Comparison of ENCODE assay signal across 9 cellular contexts in genomic region chr3:47250309-47251060, GRCh38. TPM values are rescaled to one million over a fixed set of nuclear protein-coding genes. Genes with fewer than 3 reads are reported as not detected.
DNase-seq lines count a peak whose midpoint lies in the region; ATAC-seq and TF ChIP-seq lines count a peak whose summit lies in the region.
"Had no signal": no experiment of that assay in that cellular context is flagged by ENCODE, and none has a peak within 500 bp of the region (broad histone marks: within the 10 kb centered on the region; RNA-seq: fewer than 3 reads in every experiment).

No MANE protein-coding gene starts in this region.

- H3K9me3 ChIP-seq in PC-3 (ENCODE audit: low read length) = no peaks in the 10 kb centered on the region
- H3K9me3 ChIP-seq in suprapubic skin = no peaks in the 10 kb centered on the region

- TF ChIP-seq CTCF in GM13977 (IDR thresholded peaks at IDR 0.05; ENCODE audit: extremely low read depth, insufficient read depth, missing control alignments) (peak; percentile 36), PC-3 (conservative IDR thresholded peaks at IDR 0.05; ENCODE audit: low read depth, low read length) (peak; percentile 76), progenitor cell of endocrine pancreas (IDR thresholded peaks at IDR 0.05; ENCODE audit: unreplicated experiment) (peak; percentile 53), suprapubic skin (IDR thresholded peaks at IDR 0.05) (no peak)

- H3K27ac ChIP-seq in PC-3 (ENCODE audit: low read length) = no peak overlapping the region
- H3K27ac ChIP-seq in suprapubic skin = no peak overlapping the region

- H3K27me3 Mint-ChIP-seq in progenitor cell of endocrine pancreas = no peaks in the 10 kb centered on the region
- H3K27me3 Mint-ChIP-seq: activated B cell treated with CpG ODN at 0.5 μM for 24 hours had no signal

- H3K4me1 Mint-ChIP-seq in progenitor cell of endocrine pancreas (ENCODE audit: low read depth) = no peaks in the 10 kb centered on the region
- H3K4me1 Mint-ChIP-seq: activated B cell treated with CpG ODN at 0.5 μM for 24 hours had no signal

- peak; percentile 97 for ATAC-seq in PC-3
- no peak for ATAC-seq in HG03520 (IDR thresholded peaks at IDR 0.05; ENCODE audit: unreplicated experiment)

- no peaks in the 10 kb centered on the region for H3K36me3 Mint-ChIP-seq in progenitor cell of endocrine pancreas (ENCODE audit: insufficient read depth)

- H3K36me3 ChIP-seq in PC-3 (ENCODE audit: low read depth, low read length) = no peaks in the 10 kb centered on the region
- no peaks in the 10 kb centered on the region for H3K36me3 ChIP-seq in suprapubic skin

- intact Hi-C loops in PC-3 (cut with micrococcal nuclease) = loop anchor here (1.0 to 5.0 kb wide), 2 partner anchors 74 to 122 kb away; no protein-coding TSS in a partner anchor

- no peaks in the 10 kb centered on the region for H3K9me3 Mint-ChIP-seq in progenitor cell of endocrine pancreas (ENCODE audit: low read depth)
- H3K9me3 Mint-ChIP-seq: activated B cell treated with CpG ODN at 0.5 μM for 24 hours had no signal

- no peak overlapping the region for H2AFZ ChIP-seq in PC-3 (ENCODE audit: low read length)

- POLR2A ChIA-PET in PC-3 (lab: Charles Lee; ENCODE audit: unreplicated experiment) = no interaction called here

- no peaks in the 10 kb centered on the region for H4K20me1 ChIP-seq in PC-3 (ENCODE audit: low read length)

- H3K9me2 ChIP-seq in PC-3 (replicated peaks; ENCODE audit: low read length) = no peaks in the 10 kb centered on the region

- H3K4me1 ChIP-seq in PC-3 (ENCODE audit: insufficient read depth, low read length) = no peaks in the 10 kb centered on the region
- H3K4me1 ChIP-seq in suprapubic skin = no peaks in the 10 kb centered on the region

- in situ Hi-C loops in GM13977 (cut with MboI; ENCODE audit: low pct_unique_long_range_greater_than_20kb, low sequenced_read_pairs, unreplicated experiment) = no loop called here

- H3F3A ChIP-seq in PC-3 (ENCODE audit: low read length, unreplicated experiment) = no peaks in the 10 kb centered on the region

- TF ChIP-seq POLR2A in suprapubic skin (IDR thresholded peaks at IDR 0.05) = no peak

- H3K9ac ChIP-seq in PC-3 (ENCODE audit: low read length) = no peak overlapping the region

- WGBS in suprapubic skin = 85% methylated on average over 7 of the region's 7 CpGs

- H3K4me3 ChIP-seq in PC-3 (ENCODE audit: low read length) = no peak overlapping the region
- no peak overlapping the region for H3K4me3 ChIP-seq in suprapubic skin

- no TSS peak for BruUV-seq in PC-3 (replicated peaks; lab: Mats Ljungman, UMichigan)

- CTCF ChIA-PET in PC-3 (lab: Charles Lee) = interaction anchor here (1.4 kb wide), 1 partner anchor 73 kb away, joined by 11 read pairs; no protein-coding TSS in a partner anchor

- peak; percentile 46 for DNase-seq in GM13977 (ENCODE audit: low spot score)
- DNase-seq in PC-3 = peak; percentile 61
- DNase-seq in fibroblast of peridontal ligament (ENCODE audit: extremely low read depth) = peak; percentile 39
- no peak for DNase-seq in progenitor cell of endocrine pancreas (ENCODE audit: low spot score, unreplicated experiment)
- DNase-seq in NCI-H2227 treated with DMSO at 0.1 percent for 48 hours (lab: John Stamatoyannopoulos, UW) = no peak
- DNase-seq in activated naive CD4-positive, alpha-beta T cell treated with anti-CD3 and anti-CD28 coated beads, Interleukin-2, amount 50 U/mL, for 16 hours = no peak
- DNase-seq in suprapubic skin (ENCODE audit: low spot score in 2 of 2) = no peak
- DNase-seq: activated B cell treated with CpG ODN at 0.5 μM for 24 hours had no signal

- H3K4me3 Mint-ChIP-seq in progenitor cell of endocrine pancreas (ENCODE audit: low read depth) = no peak overlapping the region
- H3K4me3 Mint-ChIP-seq: activated B cell treated with CpG ODN at 0.5 μM for 24 hours had no signal

- H3K4me2 ChIP-seq in PC-3 (ENCODE audit: low read length) = no peak overlapping the region

- H3K79me2 ChIP-seq in PC-3 (ENCODE audit: low read length) = no peaks in the 10 kb centered on the region

- H3K27me3 ChIP-seq in PC-3 (ENCODE audit: low read length) (no peaks in the 10 kb centered on the region), suprapubic skin (no peaks in the 10 kb centered on the region)

- H3K27ac Mint-ChIP-seq in progenitor cell of endocrine pancreas = no peak overlapping the region
- H3K27ac Mint-ChIP-seq: activated B cell treated with CpG ODN at 0.5 μM for 24 hours had no signal

- TF ChIP-seq EP300 in suprapubic skin (IDR thresholded peaks at IDR 0.05) = no peak

RNA-seq across cellular contexts. Expression of gene KIF9, which starts 32.1 kb away (rescaled TPM):
- 16.2 and 22.7 TPM in 2 replicates for total RNA-seq in PC-3 (2014; rRNA removed)
- total RNA-seq in progenitor cell of endocrine pancreas = 14.2 and 16.9 TPM in 2 replicates
- total RNA-seq in suprapubic skin = 10 to 100 TPM in 2 of 4 donors, 1 to 10 TPM in 2; 8.8 to 23.4 (median 15.3) TPM

RNA-seq across cellular contexts. Expression of gene KLHL18, which starts 32.3 kb away (rescaled TPM):
- total RNA-seq in PC-3 (2014; rRNA removed) (28.6 and 36.5 TPM in 2 replicates), progenitor cell of endocrine pancreas (30.7 and 33.6 TPM in 2 replicates), suprapubic skin (10 to 100 TPM; 20.8 to 50.7 (median 38.8) TPM)

Comparison
In these comparisons a context has a peak if more than half of its experiments do, and no peak if none do; other contexts are left out.
1. DNase-seq: peak in GM13977 (single experiment), PC-3 (single experiment) and fibroblast of peridontal ligament (single experiment); none in progenitor cell of endocrine pancreas (single experiment), NCI-H2227 treated with DMSO at 0.1 percent for 48 hours (single experiment), activated naive CD4-positive, alpha-beta T cell treated with anti-CD3 and anti-CD28 coated beads, Interleukin-2, amount 50 U/mL, for 16 hours (single experiment) and suprapubic skin (0 of 2).
2. CTCF ChIP-seq: peak in GM13977 (single experiment), PC-3 (single experiment) and progenitor cell of endocrine pancreas (single experiment); none in suprapubic skin (0 of 2).